1 cellular context compared by ENCODE assay signal in genomic region chr6:145623231-145623630, GRCh38.
TF ChIP-seq lines count a peak whose summit lies in the region.

No MANE protein-coding gene starts in this region.

TF ChIP-seq in GM23338, 12 proteins besides CTCF, POLR2A, EP300 and RAD21 (continued from another document):
- TF ChIP-seq, protein P1, sequence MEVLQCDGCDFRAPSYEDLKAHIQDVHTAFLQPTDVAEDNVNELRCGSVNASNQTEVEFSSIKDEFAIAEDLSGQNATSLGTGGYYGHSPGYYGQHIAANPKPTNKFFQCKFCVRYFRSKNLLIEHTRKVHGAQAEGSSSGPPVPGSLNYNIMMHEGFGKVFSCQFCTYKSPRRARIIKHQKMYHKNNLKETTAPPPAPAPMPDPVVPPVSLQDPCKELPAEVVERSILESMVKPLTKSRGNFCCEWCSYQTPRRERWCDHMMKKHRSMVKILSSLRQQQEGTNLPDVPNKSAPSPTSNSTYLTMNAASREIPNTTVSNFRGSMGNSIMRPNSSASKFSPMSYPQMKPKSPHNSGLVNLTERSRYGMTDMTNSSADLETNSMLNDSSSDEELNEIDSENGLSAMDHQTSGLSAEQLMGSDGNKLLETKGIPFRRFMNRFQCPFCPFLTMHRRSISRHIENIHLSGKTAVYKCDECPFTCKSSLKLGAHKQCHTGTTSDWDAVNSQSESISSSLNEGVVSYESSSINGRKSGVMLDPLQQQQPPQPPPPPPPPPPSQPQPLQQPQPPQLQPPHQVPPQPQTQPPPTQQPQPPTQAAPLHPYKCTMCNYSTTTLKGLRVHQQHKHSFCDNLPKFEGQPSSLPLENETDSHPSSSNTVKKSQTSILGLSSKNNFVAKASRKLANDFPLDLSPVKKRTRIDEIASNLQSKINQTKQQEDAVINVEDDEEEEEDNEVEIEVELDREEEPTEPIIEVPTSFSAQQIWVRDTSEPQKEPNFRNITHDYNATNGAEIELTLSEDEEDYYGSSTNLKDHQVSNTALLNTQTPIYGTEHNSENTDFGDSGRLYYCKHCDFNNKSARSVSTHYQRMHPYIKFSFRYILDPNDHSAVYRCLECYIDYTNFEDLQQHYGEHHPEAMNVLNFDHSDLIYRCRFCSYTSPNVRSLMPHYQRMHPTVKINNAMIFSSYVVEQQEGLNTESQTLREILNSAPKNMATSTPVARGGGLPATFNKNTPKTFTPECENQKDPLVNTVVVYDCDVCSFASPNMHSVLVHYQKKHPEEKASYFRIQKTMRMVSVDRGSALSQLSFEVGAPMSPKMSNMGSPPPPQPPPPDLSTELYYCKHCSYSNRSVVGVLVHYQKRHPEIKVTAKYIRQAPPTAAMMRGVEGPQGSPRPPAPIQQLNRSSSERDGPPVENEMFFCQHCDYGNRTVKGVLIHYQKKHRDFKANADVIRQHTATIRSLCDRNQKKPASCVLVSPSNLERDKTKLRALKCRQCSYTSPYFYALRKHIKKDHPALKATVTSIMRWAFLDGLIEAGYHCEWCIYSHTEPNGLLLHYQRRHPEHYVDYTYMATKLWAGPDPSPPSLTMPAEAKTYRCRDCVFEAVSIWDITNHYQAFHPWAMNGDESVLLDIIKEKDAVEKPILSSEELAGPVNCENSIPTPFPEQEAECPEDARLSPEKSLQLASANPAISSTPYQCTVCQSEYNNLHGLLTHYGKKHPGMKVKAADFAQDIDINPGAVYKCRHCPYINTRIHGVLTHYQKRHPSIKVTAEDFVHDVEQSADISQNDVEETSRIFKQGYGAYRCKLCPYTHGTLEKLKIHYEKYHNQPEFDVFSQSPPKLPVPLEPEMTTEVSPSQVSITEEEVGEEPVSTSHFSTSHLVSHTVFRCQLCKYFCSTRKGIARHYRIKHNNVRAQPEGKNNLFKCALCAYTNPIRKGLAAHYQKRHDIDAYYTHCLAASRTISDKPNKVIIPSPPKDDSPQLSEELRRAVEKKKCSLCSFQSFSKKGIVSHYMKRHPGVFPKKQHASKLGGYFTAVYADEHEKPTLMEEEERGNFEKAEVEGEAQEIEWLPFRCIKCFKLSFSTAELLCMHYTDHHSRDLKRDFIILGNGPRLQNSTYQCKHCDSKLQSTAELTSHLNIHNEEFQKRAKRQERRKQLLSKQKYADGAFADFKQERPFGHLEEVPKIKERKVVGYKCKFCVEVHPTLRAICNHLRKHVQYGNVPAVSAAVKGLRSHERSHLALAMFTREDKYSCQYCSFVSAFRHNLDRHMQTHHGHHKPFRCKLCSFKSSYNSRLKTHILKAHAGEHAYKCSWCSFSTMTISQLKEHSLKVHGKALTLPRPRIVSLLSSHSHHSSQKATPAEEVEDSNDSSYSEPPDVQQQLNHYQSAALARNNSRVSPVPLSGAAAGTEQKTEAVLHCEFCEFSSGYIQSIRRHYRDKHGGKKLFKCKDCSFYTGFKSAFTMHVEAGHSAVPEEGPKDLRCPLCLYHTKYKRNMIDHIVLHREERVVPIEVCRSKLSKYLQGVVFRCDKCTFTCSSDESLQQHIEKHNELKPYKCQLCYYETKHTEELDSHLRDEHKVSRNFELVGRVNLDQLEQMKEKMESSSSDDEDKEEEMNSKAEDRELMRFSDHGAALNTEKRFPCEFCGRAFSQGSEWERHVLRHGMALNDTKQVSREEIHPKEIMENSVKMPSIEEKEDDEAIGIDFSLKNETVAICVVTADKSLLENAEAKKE (CRISPR knock-in tag; IDR thresholded peaks at IDR 0.05), result no peak
- TF ChIP-seq ETS1 (IDR thresholded peaks at IDR 0.05) (no peak), POLR2AphosphoS5 (IDR thresholded peaks at IDR 0.05; ENCODE audit: low read depth) (no peak), NANOG (IDR thresholded peaks at IDR 0.05; ENCODE audit: borderline replicate concordance) (no peak)
